9 cellular contexts compared by ENCODE assay signal in genomic region chr22:19959043-19959586, GRCh38. TPM values are rescaled to one million over a fixed set of nuclear protein-coding genes. Genes with fewer than 3 reads are reported as not detected.
A peak's percentile ranks its signal among the peaks of the same experiment; 100 is the strongest.
DNase-seq lines count a peak whose midpoint lies in the region; ATAC-seq, FAIRE-seq and TF ChIP-seq lines count a peak whose summit lies in the region.
"Had no signal": no experiment of that assay in that cellular context is flagged by ENCODE, and none has a peak within 500 bp of the region (broad histone marks: within the 10 kb centered on the region; RNA-seq: fewer than 3 reads in every experiment).

No MANE protein-coding gene starts in this region.

- peaks cover 8% of the 10 kb centered on the region for H3K36me3 Mint-ChIP-seq in Caco-2 (ENCODE audit: insufficient read depth, unreplicated experiment)

- in situ Hi-C loops in KBM-7 (cut with MboI; ENCODE audit: low pct_unique_long_range_greater_than_20kb, low sequenced_read_pairs) = no loop called here

- H3K27me3 ChIP-seq in Caco-2 (replicated peaks; ENCODE audit: control insufficient read depth, insufficient read depth, low read length) (no peaks in the 10 kb centered on the region), heart left ventricle (no peaks in the 10 kb centered on the region), ovary (no peaks in the 10 kb centered on the region)

- BruUV-seq in Caco-2 (replicated peaks; lab: Mats Ljungman, UMichigan) = no TSS peak

- ATAC-seq in heart left ventricle (peak; percentile 11 to 65 (median 54)), HG03280 (IDR thresholded peaks at IDR 0.05; ENCODE audit: unreplicated experiment) (no peak), GM21825 (IDR thresholded peaks at IDR 0.05; ENCODE audit: unreplicated experiment) (no peak)

- no peaks in the 10 kb centered on the region for H3K9me3 ChIP-seq in Caco-2
- no peaks in the 10 kb centered on the region for H3K9me3 ChIP-seq in heart left ventricle
- H3K9me3 ChIP-seq in ovary = no peaks in the 10 kb centered on the region

- DNase-seq in Caco-2 (peak; percentile 93 to 94), heart left ventricle (peak; percentile 73 to 85 (median 80)), ovary (peak; percentile 85 to 91 (median 87)), LoVo (ENCODE audit: low spot score) (no peak), KBM-7 (no peak)
- DNase-seq: foreskin melanocyte had no signal

- TF ChIP-seq CTCF in Caco-2 (IDR thresholded peaks at IDR 0.05; ENCODE audit: insufficient read depth in 1 of 2, low read depth in 1 of 2, low read length in 1 of 2, severe bottlenecking in 1 of 2, unreplicated experiment in 1 of 2) (no peak), heart left ventricle (IDR thresholded peaks at IDR 0.05) (no peak), ovary (IDR thresholded peaks at IDR 0.05) (no peak)

- peak overlapping the region; percentile 86 for H3K27ac Mint-ChIP-seq in Caco-2 (ENCODE audit: unreplicated experiment)

- FAIRE-seq in TTC549 (lab: Jason Lieb, UNC) = peak; percentile 19

- H3K4me1 Mint-ChIP-seq in Caco-2 (ENCODE audit: low read depth, unreplicated experiment) = peaks cover 13% of the 10 kb centered on the region

- CTCF ChIA-PET in Caco-2 (lab: Charles Lee) = interaction anchor here (1.4 kb wide), 1 partner anchor 12 kb away, joined by 7 read pairs; no protein-coding TSS in a partner anchor

- TF ChIP-seq POLR2A in heart left ventricle (IDR thresholded peaks at IDR 0.05) = no peak
- no peak for TF ChIP-seq POLR2A in ovary (IDR thresholded peaks at IDR 0.05)

- no peaks in the 10 kb centered on the region for H3K9me3 Mint-ChIP-seq in Caco-2 (ENCODE audit: unreplicated experiment)

- H3K4me1 ChIP-seq in Caco-2 = peaks cover 49% of the 10 kb centered on the region
- peaks cover 0 to 55% (median 29%) of the 10 kb centered on the region in 12 donors for H3K4me1 ChIP-seq in heart left ventricle
- peaks cover 7% of the 10 kb centered on the region for H3K4me1 ChIP-seq in ovary (ENCODE audit: insufficient read depth)

- 42 to 59% (median 43%) methylated on average over 20 to 30 of the region's 30 CpGs for WGBS in heart left ventricle, 4 donors
- 15 to 20% (median 18%) methylated on average over 23 to 30 of the region's 30 CpGs for WGBS in ovary, 3 donors

- intact Hi-C loops in Caco-2 (cut with micrococcal nuclease; ENCODE audit: unreplicated experiment) = no loop called here
- intact Hi-C loops in heart left ventricle (cut with DNase I) = no loop called here
- intact Hi-C loops in ovary (cut with DNase I) = no loop called here

- H3K27me3 Mint-ChIP-seq in Caco-2 (ENCODE audit: insufficient read depth, unreplicated experiment) = no peaks in the 10 kb centered on the region

- POLR2A ChIA-PET in Caco-2 (lab: Charles Lee) = interaction anchor here (0.7 kb wide), 1 partner anchor 61 kb away, joined by 7 read pairs; no protein-coding TSS in a partner anchor

- peaks cover 2% of the 10 kb centered on the region; the same call in 1 of the 2 replicates for H3K36me3 ChIP-seq in Caco-2 (ENCODE audit: control insufficient read depth, insufficient read depth, low read length)
- peaks cover 0 to 27% (median 8%) of the 10 kb centered on the region in 9 donors for H3K36me3 ChIP-seq in heart left ventricle
- no peaks in the 10 kb centered on the region for H3K36me3 ChIP-seq in ovary

- H3K4me3 ChIP-seq in Caco-2 (ENCODE audit: low read depth, low read length) (peak overlapping the region; percentile 22), heart left ventricle (peak overlapping the region in 9 of 12 donors; percentile 8 to 42 (median 26)), ovary (peak overlapping the region; percentile 27)

- H3K27ac ChIP-seq in heart left ventricle (peak overlapping the region in 7 of 12 donors; percentile 14 to 70 (median 42)), ovary (peak overlapping the region; percentile 63 to 77)

- peak overlapping the region; percentile 70 for H3K4me3 Mint-ChIP-seq in Caco-2 (ENCODE audit: unreplicated experiment)

- TF ChIP-seq EP300 in ovary (IDR thresholded peaks at IDR 0.05) = no peak

RNA-seq across cellular contexts. Expression of gene TXNRD2, which starts 17.5 kb away (rescaled TPM):
- total RNA-seq in Caco-2 (2022) (44.8 and 47.0 TPM in 2 replicates), heart left ventricle (10 to 100 TPM; 23.5 to 42.5 (median 33.5) TPM), ovary (10 to 100 TPM; 21.3 to 37.3 (median 26.9) TPM)
- polyA plus RNA-seq in heart left ventricle (10 to 100 TPM; 23.4 to 60.2 TPM), ovary (10 to 100 TPM; 21.3 to 37.8 TPM)

RNA-seq across cellular contexts. Expression of gene COMT, which starts 17.5 kb away (rescaled TPM):
- total RNA-seq in Caco-2 (2022) (96.0 and 103 TPM in 2 replicates), heart left ventricle (100 to 1,000 TPM in 8 of 9 donors, 10 to 100 TPM in 1; 69.7 to 195 (median 119) TPM), ovary (100 to 1,000 TPM; 143 to 194 (median 161) TPM)
- polyA plus RNA-seq in heart left ventricle (100 to 1,000 TPM in 1 of 2 donors, 10 to 100 TPM in 1; 84.7 to 249 TPM), ovary (100 to 1,000 TPM in 1 of 2 donors, 10 to 100 TPM in 1; 23.1 to 200 TPM)

RNA-seq across cellular contexts. Expression of gene ARVCF, which starts 57.5 kb away (rescaled TPM):
- 9.8 and 12.0 TPM in 2 replicates for total RNA-seq in Caco-2 (2022)
- total RNA-seq in heart left ventricle = 10 to 100 TPM; 21.2 to 46.6 (median 33.3) TPM
- 10 to 100 TPM; 33.0 to 39.2 TPM for polyA plus RNA-seq in heart left ventricle
- 10 to 100 TPM in 6 of 7 donors, 1 to 10 TPM in 1; 9.0 to 23.8 (median 14.0) TPM for total RNA-seq in ovary
- 10 to 100 TPM in 1 of 2 donors, under 1 TPM in 1; 0.42 to 17.4 TPM for polyA plus RNA-seq in ovary

Comparison
In these comparisons a context has a peak if more than half of its experiments do, and no peak if none do; other contexts are left out.
1. DNase-seq: peak in Caco-2 (2 of 2), heart left ventricle (5 of 5) and ovary (5 of 5); none in LoVo (single experiment) and KBM-7 (single experiment).
2. ATAC-seq: peak in heart left ventricle (4 of 4); none in HG03280 (single experiment) and GM21825 (single experiment).
3. Peak in every context shown above with its lines, with median percentiles within 50 percentile points of each other: H3K4me3 ChIP-seq.